ENCODE assay signal across 1 cellular context in genomic region chr5:14039063-14039462, GRCh38.
TF ChIP-seq lines count a peak whose summit lies in the region.

No MANE protein-coding gene starts in this region.

TF ChIP-seq in A549, 52 proteins besides CTCF, POLR2A, EP300 and RAD21 (continued from another document):
- 0 out of 2 replicates have a peak, but pooled peaks have one; percentile 15 for TF ChIP-seq USF2 (IDR thresholded peaks at IDR 0.05)
- no peak for TF ChIP-seq TP53 (CRISPR knock-in tag; IDR thresholded peaks at IDR 0.05)
- no peak for TF ChIP-seq PBX3 (IDR thresholded peaks at IDR 0.05)
- TF ChIP-seq BCL3 (IDR thresholded peaks at IDR 0.05) = no peak
- TF ChIP-seq RCOR1 (IDR thresholded peaks at IDR 0.05; ENCODE audit: low read depth, low read length) = no peak
- TF ChIP-seq ZC3H11A (IDR thresholded peaks at IDR 0.05) = no peak
- no peak for TF ChIP-seq PHF8 (IDR thresholded peaks at IDR 0.05; ENCODE audit: borderline replicate concordance, low read depth)
- TF ChIP-seq FOXS1 (CRISPR knock-in tag; IDR thresholded peaks at IDR 0.05) = peak; percentile 37; the same call in 1 of the 2 replicates
- TF ChIP-seq MAX (IDR thresholded peaks at IDR 0.05) = 0 out of 2 replicates have a peak, but pooled peaks have one; percentile 16
- TF ChIP-seq HDAC2 (IDR thresholded peaks at IDR 0.05) = no peak
- 0 out of 2 replicates have a peak, but pooled peaks have one; percentile 23 for TF ChIP-seq ZNF302 (CRISPR knock-in tag; IDR thresholded peaks at IDR 0.05)
- TF ChIP-seq E2F6 (IDR thresholded peaks at IDR 0.05; ENCODE audit: borderline replicate concordance, low read depth) = no peak
